8 cellular contexts compared by ENCODE assay signal in the genomic region with DNA sequence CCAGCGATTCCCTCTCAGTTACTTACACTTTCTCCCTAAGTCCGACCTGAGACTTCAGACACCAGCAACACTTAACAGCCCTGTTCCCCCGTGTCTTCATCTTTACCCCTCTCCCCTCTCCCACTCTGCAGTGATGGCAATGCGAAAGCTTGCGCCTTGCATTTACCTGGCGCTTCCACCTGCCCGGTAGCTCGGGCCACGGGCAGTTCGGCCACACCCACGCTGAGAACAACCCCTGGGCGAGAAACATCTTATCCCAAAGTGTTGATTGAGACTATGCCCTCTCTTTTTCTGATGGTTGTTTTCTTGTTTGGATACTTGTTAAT. TPM values are rescaled to one million over a fixed set of nuclear protein-coding genes. Genes with fewer than 3 reads are reported as not detected.
DNase-seq lines count a peak whose midpoint lies in the region; ATAC-seq, FAIRE-seq and TF ChIP-seq lines count a peak whose summit lies in the region.

No MANE protein-coding gene starts in this region.

- intact Hi-C loops in CD8-positive, alpha-beta T cell (cut with DNase I, micrococcal nuclease): loop anchor here (1.0 to 10.0 kb wide), 5 partner anchors 321 to 826 kb away; partner anchors contain the start of genes ITPRID2 (in 2 of the 2), NCKAP1 (in 1 of the 2) and NUP35 (in 1 of the 2)

- H3K4me3 Mint-ChIP-seq in CD8-positive, alpha-beta T cell: no peak overlapping the region
- no peak overlapping the region for H3K4me3 Mint-ChIP-seq in stimulated activated naive B cell treated with anti-CD40 and anti-IgM and Interleukin-4, amounts not matched to agents 10 μg/mL and 1 μg/mL and 100 μg/mL, for 72 hours

- POLR2A ChIA-PET in CD8-positive, alpha-beta T cell (lab: Charles Lee): no interaction called here

- no peak for ATAC-seq in CD8-positive, alpha-beta T cell
- ATAC-seq in stimulated activated naive B cell treated with anti-CD40 and anti-IgM and Interleukin-4, amounts not matched to agents 10 μg/mL and 1 μg/mL and 100 μg/mL, for 72 hours (replicated peaks): no peak

- peak overlapping the region; percentile 59 for H3K27ac ChIP-seq in CD8-positive, alpha-beta T cell (ENCODE audit: low read depth, low read length)
- H3K27ac ChIP-seq in SJCRH30 (no peak overlapping the region), substantia nigra (ENCODE audit: low read depth, low read length, poor library complexity, severe bottlenecking) (peak overlapping the region; percentile 86)

- no peak overlapping the region for H3K27ac Mint-ChIP-seq in CD8-positive, alpha-beta T cell
- H3K27ac Mint-ChIP-seq in stimulated activated naive B cell treated with anti-CD40 and anti-IgM and Interleukin-4, amounts not matched to agents 10 μg/mL and 1 μg/mL and 100 μg/mL, for 72 hours: no peak overlapping the region

- H3K9me3 ChIP-seq in CD8-positive, alpha-beta T cell (ENCODE audit: low read length): no peaks in the 10 kb centered on the region
- H3K9me3 ChIP-seq in SJCRH30 (replicated peaks): no peaks in the 10 kb centered on the region

- H3K36me3 ChIP-seq in CD8-positive, alpha-beta T cell (ENCODE audit: insufficient read depth, low read length): no peaks in the 10 kb centered on the region
- H3K36me3 ChIP-seq in H7 (replicated peaks; ENCODE audit: control insufficient read depth, insufficient read depth, low read length): no peaks in the 10 kb centered on the region
- peaks cover 11% of the 10 kb centered on the region for H3K36me3 ChIP-seq in SJCRH30

- no peaks in the 10 kb centered on the region for H3K9me3 Mint-ChIP-seq in CD8-positive, alpha-beta T cell
- no peaks in the 10 kb centered on the region for H3K9me3 Mint-ChIP-seq in stimulated activated naive B cell treated with anti-CD40 and anti-IgM and Interleukin-4, amounts not matched to agents 10 μg/mL and 1 μg/mL and 100 μg/mL, for 72 hours

- no peak for TF ChIP-seq CTCF in CD8-positive, alpha-beta T cell (IDR thresholded peaks at IDR 0.05)

- DNase-seq in CD8-positive, alpha-beta T cell: no peak
- DNase-seq in H7 (no peak), SJCRH30 (no peak), substantia nigra (lab: John Stamatoyannopoulos, UW) (peak in 9 of 49 donors; percentile 3 to 46 (median 27)), cerebellar cortex (ENCODE audit: low spot score) (no peak), urothelium cell line (ENCODE audit: low spot score) (no peak)
- no peak for DNase-seq in stimulated activated naive B cell treated with anti-CD40 and anti-IgM and Interleukin-4, amounts not matched to agents 10 μg/mL and 1 μg/mL and 100 μg/mL, for 72 hours

- H3K36me3 Mint-ChIP-seq in CD8-positive, alpha-beta T cell: peaks cover 7% of the 10 kb centered on the region
- H3K36me3 Mint-ChIP-seq in stimulated activated naive B cell treated with anti-CD40 and anti-IgM and Interleukin-4, amounts not matched to agents 10 μg/mL and 1 μg/mL and 100 μg/mL, for 72 hours: peaks cover 4% of the 10 kb centered on the region in 2 donors

- peaks cover 21% of the 10 kb centered on the region for H3K4me1 ChIP-seq in CD8-positive, alpha-beta T cell (ENCODE audit: insufficient read depth, low read length)
- H3K4me1 ChIP-seq in SJCRH30: no peaks in the 10 kb centered on the region

- peak overlapping the region; percentile 85 for H3K4me3 ChIP-seq in CD8-positive, alpha-beta T cell (ENCODE audit: low read depth, low read length)
- H3K4me3 ChIP-seq in H7 (ENCODE audit: insufficient read depth, low read depth, low read length) (peak overlapping the region; percentile 67), SJCRH30 (peak overlapping the region; percentile 78), iPS-11a (ENCODE audit: low read depth, low read length) (peak overlapping the region; percentile 80)

- CTCF ChIA-PET in CD8-positive, alpha-beta T cell (lab: Charles Lee): interaction anchor here (1.5 kb wide), 1 partner anchor 50 kb away, joined by 5 read pairs; no protein-coding TSS in a partner anchor

- no peak for FAIRE-seq in urothelium cell line (lab: Jason Lieb, UNC)

- peaks cover 3% of the 10 kb centered on the region for H3K4me1 Mint-ChIP-seq in CD8-positive, alpha-beta T cell (ENCODE audit: low read depth)
- H3K4me1 Mint-ChIP-seq in stimulated activated naive B cell treated with anti-CD40 and anti-IgM and Interleukin-4, amounts not matched to agents 10 μg/mL and 1 μg/mL and 100 μg/mL, for 72 hours: peaks cover 5 to 14% of the 10 kb centered on the region in 2 donors

- peaks cover 4% of the 10 kb centered on the region for H3K27me3 Mint-ChIP-seq in CD8-positive, alpha-beta T cell (ENCODE audit: low read depth)
- no peaks in the 10 kb centered on the region for H3K27me3 Mint-ChIP-seq in stimulated activated naive B cell treated with anti-CD40 and anti-IgM and Interleukin-4, amounts not matched to agents 10 μg/mL and 1 μg/mL and 100 μg/mL, for 72 hours

- H3K27me3 ChIP-seq in CD8-positive, alpha-beta T cell (ENCODE audit: insufficient read depth, low read length): no peaks in the 10 kb centered on the region
- H3K27me3 ChIP-seq in H7 (ENCODE audit: control insufficient read depth, insufficient read depth, low read length) (no peaks in the 10 kb centered on the region), SJCRH30 (no peaks in the 10 kb centered on the region)

RNA-seq across cellular contexts. Expression of gene DNAJC10, which starts 0.6 kb away (rescaled TPM):
- total RNA-seq in CD8-positive, alpha-beta T cell: 10 to 100 TPM; 27.5 to 27.9 TPM
- 69.7 and 71.4 TPM in 2 replicates for total RNA-seq in H7 (2014; rRNA removed; shearing (Covaris generic))
- total RNA-seq in SJCRH30 (2014; rRNA removed; shearing (Covaris generic)): 55.9 and 58.0 TPM in 2 replicates
